In genomic region chr11:133619397-133619796, GRCh38 we compare ENCODE assay signal across 15 cellular contexts.
A peak's percentile ranks its signal among the peaks of the same experiment; 100 is the strongest.
DNase-seq lines count a peak whose midpoint lies in the region; ATAC-seq and TF ChIP-seq lines count a peak whose summit lies in the region.
"Had no signal": no experiment of that assay in that cellular context is flagged by ENCODE, and none has a peak within 500 bp of the region (broad histone marks: within the 10 kb centered on the region; RNA-seq: fewer than 3 reads in every experiment).

No MANE protein-coding gene starts in this region.

- H3K9ac ChIP-seq in NT2/D1 (ENCODE audit: insufficient read length, low read depth): no peak overlapping the region

- ATAC-seq in right cardiac atrium (peak; percentile 28 to 41), HG03280 (IDR thresholded peaks at IDR 0.05; ENCODE audit: unreplicated experiment) (no peak)

- no peak for DNase-seq in right cardiac atrium
- DNase-seq in cardiac septum (ENCODE audit: low spot score): no peak
- DNase-seq in NT2/D1 (ENCODE audit: low read depth, low spot score): peak; percentile 38
- peak; percentile 25 for DNase-seq in iPS DF 19.7 (ENCODE audit: low read depth, low spot score)
- DNase-seq in NAMALWA (ENCODE audit: low spot score): no peak
- DNase-seq in NCI-H446 (lab: John Stamatoyannopoulos, UW): no peak
- DNase-seq in foreskin fibroblast: no peak
- DNase-seq: AML-193, HCEC 1CT, Kasumi-1, NCI-H1417 treated with DMSO at 0.1 percent for 48 hours, NCI-H1930, NCI-H510A, SIG-M5 had no signal

- intact Hi-C loops in right cardiac atrium (cut with DNase I): loop anchor here in 1 of 4 donors (5.0 kb wide), 1 partner anchor 203 kb away; no protein-coding TSS in a partner anchor
- intact Hi-C loops in cardiac septum (cut with DNase I): no loop called here

- no peaks in the 10 kb centered on the region for H3K27me3 ChIP-seq in right cardiac atrium (ENCODE audit: control insufficient read depth, insufficient read depth)
- no peaks in the 10 kb centered on the region for H3K27me3 ChIP-seq in NT2/D1 (ENCODE audit: insufficient read depth, insufficient read length)

- no peaks in the 10 kb centered on the region for H3K4me1 ChIP-seq in right cardiac atrium (ENCODE audit: control insufficient read depth, insufficient read depth, low read length)
- no peaks in the 10 kb centered on the region for H3K4me1 ChIP-seq in NT2/D1 (ENCODE audit: insufficient read depth, insufficient read length)

- H3K4me3 ChIP-seq in right cardiac atrium (ENCODE audit: low read length) (no peak overlapping the region), NT2/D1 (ENCODE audit: insufficient read length, low read depth) (no peak overlapping the region), foreskin fibroblast (ENCODE audit: low read depth in 1 of 2, low read length in 2 of 2) (no peak overlapping the region)

- H3K27ac ChIP-seq in right cardiac atrium (ENCODE audit: low read length): no peak overlapping the region

- H3K9me3 ChIP-seq in right cardiac atrium (ENCODE audit: control insufficient read depth, low read length) (no peaks in the 10 kb centered on the region), NT2/D1 (ENCODE audit: insufficient read depth, low read length) (no peaks in the 10 kb centered on the region)

- TF ChIP-seq CTCF in foreskin fibroblast (IDR thresholded peaks at IDR 0.05; ENCODE audit: low read depth, low read length): no peak

- H3K36me3 ChIP-seq in NT2/D1 (ENCODE audit: insufficient read depth, insufficient read length, low read length): no peaks in the 10 kb centered on the region

- WGBS in right cardiac atrium: 51% methylated on average over 2 of the region's 2 CpGs

Comparison
In these comparisons a context has a peak if more than half of its experiments do, and no peak if none do; other contexts are left out.
1. DNase-seq: peak in NT2/D1 (single experiment) and iPS DF 19.7 (single experiment); none in right cardiac atrium (0 of 3), cardiac septum (single experiment), NAMALWA (single experiment), NCI-H446 (0 of 2) and foreskin fibroblast (0 of 2).